ENCODE assay signal across 7 cellular contexts in genomic region chr5:140633081-140633471, GRCh38. TPM values are rescaled to one million over a fixed set of nuclear protein-coding genes. Genes with fewer than 3 reads are reported as not detected.
A peak's percentile ranks its signal among the peaks of the same experiment; 100 is the strongest.
DNase-seq lines count a peak whose midpoint lies in the region; ATAC-seq, FAIRE-seq and TF ChIP-seq lines count a peak whose summit lies in the region.

Gene CD14, minus strand, starts transcription at chr5:140633175. Its CDS starts 104 bp downstream, at chr5:140633071.

- intact Hi-C loops in right cardiac atrium (cut with DNase I) = loop anchor here in 3 of 4 donors (5.0 to 10.0 kb wide), 2 partner anchors 66 to 68 kb away; partner anchors contain the start of genes APBB3 (in 1 of the 3) and SLC35A4 (in 1 of the 3)

- H3K27ac ChIP-seq in right cardiac atrium (ENCODE audit: low read length) = peak within 1 kb of the TSS; percentile 20
- H3K27ac ChIP-seq in skin epidermis = peak within 1 kb of the TSS; percentile 18 to 86 (median 74)

- FAIRE-seq in HTR-8/SVneo (lab: Jason Lieb, UNC) = no peak

- no peak for TF ChIP-seq CTCF in GM12875 (IDR thresholded peaks at IDR 0.05; ENCODE audit: borderline replicate concordance, insufficient read depth, low read depth, low read length)

- H3K9me3 ChIP-seq in adipocyte (ENCODE audit: control insufficient read depth, low read length) (peaks cover 4% of the 10 kb centered on the region), right cardiac atrium (ENCODE audit: control insufficient read depth, low read length) (no peaks in the 10 kb centered on the region)

- H3K4me3 ChIP-seq in GM12875 (ENCODE audit: low read depth, low read length) = peak within 1 kb of the TSS; percentile 54
- peak within 1 kb of the TSS; percentile 76 for H3K4me3 ChIP-seq in adipocyte (ENCODE audit: low read length)
- peak within 1 kb of the TSS; percentile 44 for H3K4me3 ChIP-seq in right cardiac atrium (ENCODE audit: low read length)
- peak within 1 kb of the TSS; percentile 27 to 41 (median 35) for H3K4me3 ChIP-seq in skin epidermis

- no peaks in the 10 kb centered on the region for H3K36me3 ChIP-seq in adipocyte (ENCODE audit: control insufficient read depth, insufficient read depth, low read length, severe bottlenecking)

- H3K4me1 ChIP-seq in adipocyte (ENCODE audit: control insufficient read depth, insufficient read depth, low read length) = peaks cover 32% of the 10 kb centered on the region
- no peaks in the 10 kb centered on the region for H3K4me1 ChIP-seq in right cardiac atrium (ENCODE audit: control insufficient read depth, insufficient read depth, low read length)

- no peaks in the 10 kb centered on the region for H3K27me3 ChIP-seq in adipocyte (replicated peaks; ENCODE audit: control insufficient read depth, insufficient read depth, low read length)
- H3K27me3 ChIP-seq in right cardiac atrium (ENCODE audit: control insufficient read depth, insufficient read depth) = no peaks in the 10 kb centered on the region

- 9% methylated on average over 11 of the region's 11 CpGs for WGBS in right cardiac atrium

- DNase-seq in HTR-8/SVneo (ENCODE audit: insufficient read length, low spot score) (peak; percentile 79), adipocyte (ENCODE audit: low read depth) (peak; percentile 60), right cardiac atrium (peak; percentile 56 to 82 (median 78)), NCI-H510A (lab: John Stamatoyannopoulos, UW) (no peak)

- H3K9ac ChIP-seq in adipocyte (ENCODE audit: low read length) = peak within 1 kb of the TSS; percentile 59

- ATAC-seq in right cardiac atrium (peak; percentile 67 to 74), GM21737 (IDR thresholded peaks at IDR 0.05; ENCODE audit: unreplicated experiment) (no peak)

RNA-seq across cellular contexts. Expression of gene CD14, which starts in this region (rescaled TPM):
- total RNA-seq in right cardiac atrium = 10 to 100 TPM; 52.8 to 99.0 (median 68.0) TPM
- 25.1 TPM for polyA plus RNA-seq in right cardiac atrium
